ENCODE assay signal across 1 cellular context in the genomic region with DNA sequence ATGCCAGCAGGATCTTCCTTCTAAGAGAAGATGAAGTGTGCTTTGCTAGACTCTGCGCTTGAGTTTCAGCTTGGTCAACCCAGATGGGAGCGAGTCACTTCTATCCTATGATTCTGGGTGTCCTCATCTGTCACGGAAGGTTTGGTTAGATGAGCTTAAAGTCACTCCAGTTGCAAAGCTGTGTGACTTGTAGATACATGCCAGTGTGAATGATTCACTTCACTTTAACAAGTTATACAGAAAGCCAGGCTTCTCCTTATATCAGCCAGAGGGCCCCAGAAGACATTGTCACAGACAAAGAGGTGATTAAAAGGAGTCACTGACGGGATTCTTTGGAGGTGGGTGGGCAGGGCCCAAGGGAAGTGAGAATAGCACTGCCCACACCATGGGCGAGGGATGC.
TF ChIP-seq lines count a peak whose summit lies in the region.

No MANE protein-coding gene starts in this region.

TF ChIP-seq in GM23338, 12 proteins besides CTCF, POLR2A, EP300 and RAD21 (continued from another document):
- TF ChIP-seq, protein P1, sequence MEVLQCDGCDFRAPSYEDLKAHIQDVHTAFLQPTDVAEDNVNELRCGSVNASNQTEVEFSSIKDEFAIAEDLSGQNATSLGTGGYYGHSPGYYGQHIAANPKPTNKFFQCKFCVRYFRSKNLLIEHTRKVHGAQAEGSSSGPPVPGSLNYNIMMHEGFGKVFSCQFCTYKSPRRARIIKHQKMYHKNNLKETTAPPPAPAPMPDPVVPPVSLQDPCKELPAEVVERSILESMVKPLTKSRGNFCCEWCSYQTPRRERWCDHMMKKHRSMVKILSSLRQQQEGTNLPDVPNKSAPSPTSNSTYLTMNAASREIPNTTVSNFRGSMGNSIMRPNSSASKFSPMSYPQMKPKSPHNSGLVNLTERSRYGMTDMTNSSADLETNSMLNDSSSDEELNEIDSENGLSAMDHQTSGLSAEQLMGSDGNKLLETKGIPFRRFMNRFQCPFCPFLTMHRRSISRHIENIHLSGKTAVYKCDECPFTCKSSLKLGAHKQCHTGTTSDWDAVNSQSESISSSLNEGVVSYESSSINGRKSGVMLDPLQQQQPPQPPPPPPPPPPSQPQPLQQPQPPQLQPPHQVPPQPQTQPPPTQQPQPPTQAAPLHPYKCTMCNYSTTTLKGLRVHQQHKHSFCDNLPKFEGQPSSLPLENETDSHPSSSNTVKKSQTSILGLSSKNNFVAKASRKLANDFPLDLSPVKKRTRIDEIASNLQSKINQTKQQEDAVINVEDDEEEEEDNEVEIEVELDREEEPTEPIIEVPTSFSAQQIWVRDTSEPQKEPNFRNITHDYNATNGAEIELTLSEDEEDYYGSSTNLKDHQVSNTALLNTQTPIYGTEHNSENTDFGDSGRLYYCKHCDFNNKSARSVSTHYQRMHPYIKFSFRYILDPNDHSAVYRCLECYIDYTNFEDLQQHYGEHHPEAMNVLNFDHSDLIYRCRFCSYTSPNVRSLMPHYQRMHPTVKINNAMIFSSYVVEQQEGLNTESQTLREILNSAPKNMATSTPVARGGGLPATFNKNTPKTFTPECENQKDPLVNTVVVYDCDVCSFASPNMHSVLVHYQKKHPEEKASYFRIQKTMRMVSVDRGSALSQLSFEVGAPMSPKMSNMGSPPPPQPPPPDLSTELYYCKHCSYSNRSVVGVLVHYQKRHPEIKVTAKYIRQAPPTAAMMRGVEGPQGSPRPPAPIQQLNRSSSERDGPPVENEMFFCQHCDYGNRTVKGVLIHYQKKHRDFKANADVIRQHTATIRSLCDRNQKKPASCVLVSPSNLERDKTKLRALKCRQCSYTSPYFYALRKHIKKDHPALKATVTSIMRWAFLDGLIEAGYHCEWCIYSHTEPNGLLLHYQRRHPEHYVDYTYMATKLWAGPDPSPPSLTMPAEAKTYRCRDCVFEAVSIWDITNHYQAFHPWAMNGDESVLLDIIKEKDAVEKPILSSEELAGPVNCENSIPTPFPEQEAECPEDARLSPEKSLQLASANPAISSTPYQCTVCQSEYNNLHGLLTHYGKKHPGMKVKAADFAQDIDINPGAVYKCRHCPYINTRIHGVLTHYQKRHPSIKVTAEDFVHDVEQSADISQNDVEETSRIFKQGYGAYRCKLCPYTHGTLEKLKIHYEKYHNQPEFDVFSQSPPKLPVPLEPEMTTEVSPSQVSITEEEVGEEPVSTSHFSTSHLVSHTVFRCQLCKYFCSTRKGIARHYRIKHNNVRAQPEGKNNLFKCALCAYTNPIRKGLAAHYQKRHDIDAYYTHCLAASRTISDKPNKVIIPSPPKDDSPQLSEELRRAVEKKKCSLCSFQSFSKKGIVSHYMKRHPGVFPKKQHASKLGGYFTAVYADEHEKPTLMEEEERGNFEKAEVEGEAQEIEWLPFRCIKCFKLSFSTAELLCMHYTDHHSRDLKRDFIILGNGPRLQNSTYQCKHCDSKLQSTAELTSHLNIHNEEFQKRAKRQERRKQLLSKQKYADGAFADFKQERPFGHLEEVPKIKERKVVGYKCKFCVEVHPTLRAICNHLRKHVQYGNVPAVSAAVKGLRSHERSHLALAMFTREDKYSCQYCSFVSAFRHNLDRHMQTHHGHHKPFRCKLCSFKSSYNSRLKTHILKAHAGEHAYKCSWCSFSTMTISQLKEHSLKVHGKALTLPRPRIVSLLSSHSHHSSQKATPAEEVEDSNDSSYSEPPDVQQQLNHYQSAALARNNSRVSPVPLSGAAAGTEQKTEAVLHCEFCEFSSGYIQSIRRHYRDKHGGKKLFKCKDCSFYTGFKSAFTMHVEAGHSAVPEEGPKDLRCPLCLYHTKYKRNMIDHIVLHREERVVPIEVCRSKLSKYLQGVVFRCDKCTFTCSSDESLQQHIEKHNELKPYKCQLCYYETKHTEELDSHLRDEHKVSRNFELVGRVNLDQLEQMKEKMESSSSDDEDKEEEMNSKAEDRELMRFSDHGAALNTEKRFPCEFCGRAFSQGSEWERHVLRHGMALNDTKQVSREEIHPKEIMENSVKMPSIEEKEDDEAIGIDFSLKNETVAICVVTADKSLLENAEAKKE (CRISPR knock-in tag; IDR thresholded peaks at IDR 0.05), result no peak
- TF ChIP-seq EZH2 (IDR thresholded peaks at IDR 0.05; ENCODE audit: low read depth, unreplicated experiment) (no peak), ZNF331 (CRISPR knock-in tag; IDR thresholded peaks at IDR 0.05; ENCODE audit: low read depth) (no peak)
- TF ChIP-seq, protein P2, sequence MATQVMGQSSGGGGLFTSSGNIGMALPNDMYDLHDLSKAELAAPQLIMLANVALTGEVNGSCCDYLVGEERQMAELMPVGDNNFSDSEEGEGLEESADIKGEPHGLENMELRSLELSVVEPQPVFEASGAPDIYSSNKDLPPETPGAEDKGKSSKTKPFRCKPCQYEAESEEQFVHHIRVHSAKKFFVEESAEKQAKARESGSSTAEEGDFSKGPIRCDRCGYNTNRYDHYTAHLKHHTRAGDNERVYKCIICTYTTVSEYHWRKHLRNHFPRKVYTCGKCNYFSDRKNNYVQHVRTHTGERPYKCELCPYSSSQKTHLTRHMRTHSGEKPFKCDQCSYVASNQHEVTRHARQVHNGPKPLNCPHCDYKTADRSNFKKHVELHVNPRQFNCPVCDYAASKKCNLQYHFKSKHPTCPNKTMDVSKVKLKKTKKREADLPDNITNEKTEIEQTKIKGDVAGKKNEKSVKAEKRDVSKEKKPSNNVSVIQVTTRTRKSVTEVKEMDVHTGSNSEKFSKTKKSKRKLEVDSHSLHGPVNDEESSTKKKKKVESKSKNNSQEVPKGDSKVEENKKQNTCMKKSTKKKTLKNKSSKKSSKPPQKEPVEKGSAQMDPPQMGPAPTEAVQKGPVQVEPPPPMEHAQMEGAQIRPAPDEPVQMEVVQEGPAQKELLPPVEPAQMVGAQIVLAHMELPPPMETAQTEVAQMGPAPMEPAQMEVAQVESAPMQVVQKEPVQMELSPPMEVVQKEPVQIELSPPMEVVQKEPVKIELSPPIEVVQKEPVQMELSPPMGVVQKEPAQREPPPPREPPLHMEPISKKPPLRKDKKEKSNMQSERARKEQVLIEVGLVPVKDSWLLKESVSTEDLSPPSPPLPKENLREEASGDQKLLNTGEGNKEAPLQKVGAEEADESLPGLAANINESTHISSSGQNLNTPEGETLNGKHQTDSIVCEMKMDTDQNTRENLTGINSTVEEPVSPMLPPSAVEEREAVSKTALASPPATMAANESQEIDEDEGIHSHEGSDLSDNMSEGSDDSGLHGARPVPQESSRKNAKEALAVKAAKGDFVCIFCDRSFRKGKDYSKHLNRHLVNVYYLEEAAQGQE (IDR thresholded peaks at IDR 0.05; ENCODE audit: unreplicated experiment), result no peak
